In the genomic region with DNA sequence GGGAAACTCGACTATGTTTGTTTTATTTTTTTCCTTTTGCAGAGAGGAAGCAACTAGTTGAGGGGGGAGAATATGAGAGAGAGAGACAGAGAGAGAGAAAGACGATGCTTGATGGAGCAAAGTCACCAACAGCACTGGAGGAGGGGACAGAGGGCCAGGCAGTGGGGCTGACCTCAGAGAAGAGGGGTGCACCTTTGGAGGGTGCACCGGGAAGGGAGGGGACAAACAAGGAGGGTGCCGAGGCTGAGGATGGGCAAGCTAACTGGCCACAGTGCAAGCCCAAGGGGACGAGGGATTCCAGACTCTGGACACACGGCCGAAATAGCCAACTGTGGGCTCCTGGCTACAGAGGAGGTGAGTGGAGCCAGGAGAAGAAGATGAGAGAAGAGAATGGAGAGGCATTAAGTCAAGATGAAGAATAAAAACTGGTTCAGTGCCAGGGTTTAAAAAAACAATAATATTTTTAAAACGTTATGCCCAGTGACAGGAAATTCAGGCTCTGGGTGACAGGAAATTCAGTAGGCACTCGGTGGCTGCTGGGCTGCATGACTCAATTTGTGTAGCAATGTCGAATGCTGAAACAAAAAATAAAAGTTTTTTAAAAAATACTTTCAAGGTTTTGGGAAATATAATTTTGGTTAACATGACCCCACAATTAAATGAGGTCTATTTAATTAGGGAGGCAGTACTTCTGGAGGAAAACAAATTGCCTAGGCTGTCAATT, we compare ENCODE assay signal across 9 cellular contexts. TPM values are rescaled to one million over a fixed set of nuclear protein-coding genes. Genes with fewer than 3 reads are reported as not detected.
A peak's percentile ranks its signal among the peaks of the same experiment; 100 is the strongest.
DNase-seq lines count a peak whose midpoint lies in the region; ATAC-seq and TF ChIP-seq lines count a peak whose summit lies in the region.
"Had no signal": no experiment of that assay in that cellular context is flagged by ENCODE, and none has a peak within 500 bp of the region (broad histone marks: within the 10 kb centered on the region; RNA-seq: fewer than 3 reads in every experiment).

No MANE protein-coding gene starts in this region.

- no peak for DNase-seq in activated T-cell treated with anti-CD3 and anti-CD28 coated beads, Interleukin-2, amount 50 U/mL, for 4 hours
- DNase-seq in activated T-cell treated with anti-CD3 and anti-CD28 coated beads for 4 hours: no peak
- DNase-seq in activated naive CD4-positive, alpha-beta T cell treated with anti-CD3 and anti-CD28 coated beads, Interleukin-2, amount 50 U/mL, for 72 hours (ENCODE audit: low spot score in 2 of 2): no peak
- DNase-seq in tibial nerve (ENCODE audit: low spot score in 2 of 2): no peak
- no peak for DNase-seq in NCI-H2171 treated with DMSO at 0.1 percent for 48 hours (lab: John Stamatoyannopoulos, UW)
- DNase-seq in nucleus accumbens (lab: John Stamatoyannopoulos, UW): no peak

- no peak for ATAC-seq in activated T-cell treated with anti-CD3 and anti-CD28 coated beads, Interleukin-2, amount 50 U/mL, for 4 hours
- ATAC-seq in activated naive CD4-positive, alpha-beta T cell treated with anti-CD3 and anti-CD28 coated beads, Interleukin-2, amount 50 U/mL, for 72 hours: no peak
- no peak for ATAC-seq in HG03521 (IDR thresholded peaks at IDR 0.05; ENCODE audit: unreplicated experiment)

- peak overlapping the region; percentile 87 for H3K4me3 Mint-ChIP-seq in activated T-cell treated with anti-CD3 and anti-CD28 coated beads, Interleukin-2, amount 50 U/mL, for 4 hours

- H3K9me3 Mint-ChIP-seq in activated T-cell treated with anti-CD3 and anti-CD28 coated beads, Interleukin-2, amount 50 U/mL, for 4 hours: no peaks in the 10 kb centered on the region
- H3K9me3 Mint-ChIP-seq in activated naive CD4-positive, alpha-beta T cell treated with anti-CD3 and anti-CD28 coated beads, Interleukin-2, amount 50 U/mL, for 72 hours: no peaks in the 10 kb centered on the region

- H3K36me3 Mint-ChIP-seq in activated T-cell treated with anti-CD3 and anti-CD28 coated beads, Interleukin-2, amount 50 U/mL, for 4 hours (ENCODE audit: insufficient read depth): no peaks in the 10 kb centered on the region
- no peaks in the 10 kb centered on the region for H3K36me3 Mint-ChIP-seq in activated naive CD4-positive, alpha-beta T cell treated with anti-CD3 and anti-CD28 coated beads, Interleukin-2, amount 50 U/mL, for 72 hours

- TF ChIP-seq CTCF in liver (IDR thresholded peaks at IDR 0.05; ENCODE audit: low read depth, low read length, missing input control): no peak
- TF ChIP-seq CTCF in tibial nerve (IDR thresholded peaks at IDR 0.05): no peak

- peak overlapping the region; percentile 79 to 90 for H3K27ac ChIP-seq in liver (ENCODE audit: low read depth in 1 of 2, low read length in 2 of 2)
- H3K27ac ChIP-seq in tibial nerve: peak overlapping the region in 3 of 4 donors; percentile 81 to 89 (median 89)

- H3K9me3 ChIP-seq in liver (ENCODE audit: control insufficient read depth in 4 of 4, low read length in 3 of 4): no peaks in the 10 kb centered on the region
- H3K9me3 ChIP-seq in tibial nerve: no peaks in the 10 kb centered on the region
- H3K9me3 ChIP-seq: SJSA1 had no signal

- no peak for TF ChIP-seq RAD21 in liver (IDR thresholded peaks at IDR 0.05)

- 21% methylated on average over 10 of the region's 10 CpGs for WGBS in liver
- 47 to 48% methylated on average over 10 of the region's 10 CpGs for WGBS in tibial nerve, 2 donors

- no peaks in the 10 kb centered on the region for H3K36me3 ChIP-seq in liver (ENCODE audit: control insufficient read depth in 4 of 4, insufficient read depth in 3 of 4, low read depth in 1 of 4, low read length in 3 of 4)
- no peaks in the 10 kb centered on the region for H3K36me3 ChIP-seq in tibial nerve
- H3K36me3 ChIP-seq: SJSA1 had no signal

- peak overlapping the region; percentile 46 to 65 (median 52) for H3K4me3 ChIP-seq in liver (ENCODE audit: low read depth in 1 of 3, low read length in 3 of 3)
- peak overlapping the region in 2 of 4 donors; percentile 50 to 59 for H3K4me3 ChIP-seq in tibial nerve

- H3K27ac Mint-ChIP-seq in activated naive CD4-positive, alpha-beta T cell treated with anti-CD3 and anti-CD28 coated beads, Interleukin-2, amount 50 U/mL, for 72 hours: peak overlapping the region; percentile 78 to 98

- peaks cover 3 to 26% (median 16%) of the 10 kb centered on the region in 4 donors for H3K4me1 ChIP-seq in liver (ENCODE audit: control insufficient read depth in 4 of 4, insufficient read depth in 4 of 4, low read length in 3 of 4)
- H3K4me1 ChIP-seq in tibial nerve: peaks cover 0 to 27% (median 9%) of the 10 kb centered on the region in 4 donors

- H3K9ac ChIP-seq in liver (ENCODE audit: low read depth in 1 of 2, low read length in 2 of 2): peak overlapping the region; percentile 79 to 94

- H3K4me1 Mint-ChIP-seq in activated T-cell treated with anti-CD3 and anti-CD28 coated beads, Interleukin-2, amount 50 U/mL, for 4 hours (ENCODE audit: low read depth): peaks cover 53% of the 10 kb centered on the region

- no peak for TF ChIP-seq POLR2A in tibial nerve (IDR thresholded peaks at IDR 0.05)

- TF ChIP-seq EP300 in tibial nerve (IDR thresholded peaks at IDR 0.05): peak in 1 of 2 donors; percentile 44

- H3K27me3 ChIP-seq in liver (ENCODE audit: control insufficient read depth in 4 of 4, insufficient read depth in 4 of 4, low read length in 3 of 4): no peaks in the 10 kb centered on the region
- no peaks in the 10 kb centered on the region for H3K27me3 ChIP-seq in tibial nerve
- H3K27me3 ChIP-seq: SJSA1 had no signal

- no peaks in the 10 kb centered on the region for H3K27me3 Mint-ChIP-seq in activated T-cell treated with anti-CD3 and anti-CD28 coated beads, Interleukin-2, amount 50 U/mL, for 4 hours (ENCODE audit: low read depth)

TF ChIP-seq in liver, 16 proteins besides CTCF, POLR2A, EP300 and RAD21:
- TF ChIP-seq SP1 (IDR thresholded peaks at IDR 0.05): no peak
- TF ChIP-seq, protein P1, sequence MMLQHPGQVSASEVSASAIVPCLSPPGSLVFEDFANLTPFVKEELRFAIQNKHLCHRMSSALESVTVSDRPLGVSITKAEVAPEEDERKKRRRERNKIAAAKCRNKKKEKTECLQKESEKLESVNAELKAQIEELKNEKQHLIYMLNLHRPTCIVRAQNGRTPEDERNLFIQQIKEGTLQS (IDR thresholded peaks at IDR 0.05): no peak
- TF ChIP-seq, protein P2, sequence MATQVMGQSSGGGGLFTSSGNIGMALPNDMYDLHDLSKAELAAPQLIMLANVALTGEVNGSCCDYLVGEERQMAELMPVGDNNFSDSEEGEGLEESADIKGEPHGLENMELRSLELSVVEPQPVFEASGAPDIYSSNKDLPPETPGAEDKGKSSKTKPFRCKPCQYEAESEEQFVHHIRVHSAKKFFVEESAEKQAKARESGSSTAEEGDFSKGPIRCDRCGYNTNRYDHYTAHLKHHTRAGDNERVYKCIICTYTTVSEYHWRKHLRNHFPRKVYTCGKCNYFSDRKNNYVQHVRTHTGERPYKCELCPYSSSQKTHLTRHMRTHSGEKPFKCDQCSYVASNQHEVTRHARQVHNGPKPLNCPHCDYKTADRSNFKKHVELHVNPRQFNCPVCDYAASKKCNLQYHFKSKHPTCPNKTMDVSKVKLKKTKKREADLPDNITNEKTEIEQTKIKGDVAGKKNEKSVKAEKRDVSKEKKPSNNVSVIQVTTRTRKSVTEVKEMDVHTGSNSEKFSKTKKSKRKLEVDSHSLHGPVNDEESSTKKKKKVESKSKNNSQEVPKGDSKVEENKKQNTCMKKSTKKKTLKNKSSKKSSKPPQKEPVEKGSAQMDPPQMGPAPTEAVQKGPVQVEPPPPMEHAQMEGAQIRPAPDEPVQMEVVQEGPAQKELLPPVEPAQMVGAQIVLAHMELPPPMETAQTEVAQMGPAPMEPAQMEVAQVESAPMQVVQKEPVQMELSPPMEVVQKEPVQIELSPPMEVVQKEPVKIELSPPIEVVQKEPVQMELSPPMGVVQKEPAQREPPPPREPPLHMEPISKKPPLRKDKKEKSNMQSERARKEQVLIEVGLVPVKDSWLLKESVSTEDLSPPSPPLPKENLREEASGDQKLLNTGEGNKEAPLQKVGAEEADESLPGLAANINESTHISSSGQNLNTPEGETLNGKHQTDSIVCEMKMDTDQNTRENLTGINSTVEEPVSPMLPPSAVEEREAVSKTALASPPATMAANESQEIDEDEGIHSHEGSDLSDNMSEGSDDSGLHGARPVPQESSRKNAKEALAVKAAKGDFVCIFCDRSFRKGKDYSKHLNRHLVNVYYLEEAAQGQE (IDR thresholded peaks at IDR 0.05): peak; percentile 50
- TF ChIP-seq, protein P3, sequence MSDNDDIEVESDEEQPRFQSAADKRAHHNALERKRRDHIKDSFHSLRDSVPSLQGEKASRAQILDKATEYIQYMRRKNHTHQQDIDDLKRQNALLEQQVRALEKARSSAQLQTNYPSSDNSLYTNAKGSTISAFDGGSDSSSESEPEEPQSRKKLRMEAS (IDR thresholded peaks at IDR 0.05): no peak
TF ChIP-seq in liver: peak in this region for 1.

RNA-seq across cellular contexts. Expression of a gene that starts 13.3 kb away (rescaled TPM):
- 10 to 100 TPM; 10.1 to 16.3 (median 12.8) TPM for total RNA-seq in activated T-cell treated with anti-CD3 and anti-CD28 coated beads, Interleukin-2, amount 50 U/mL, for 4 hours
- total RNA-seq in activated naive CD4-positive, alpha-beta T cell treated with anti-CD3 and anti-CD28 coated beads, Interleukin-2, amount 50 U/mL, for 72 hours: 10 to 100 TPM; 28.4 to 48.4 TPM
- total RNA-seq in liver (10 to 100 TPM; 48.2 to 61.8 TPM), tibial nerve (10 to 100 TPM; 15.3 to 72.0 (median 40.4) TPM)
- 100 to 1,000 TPM; 152 to 187 TPM for polyA plus RNA-seq in liver
